In the genomic region with DNA sequence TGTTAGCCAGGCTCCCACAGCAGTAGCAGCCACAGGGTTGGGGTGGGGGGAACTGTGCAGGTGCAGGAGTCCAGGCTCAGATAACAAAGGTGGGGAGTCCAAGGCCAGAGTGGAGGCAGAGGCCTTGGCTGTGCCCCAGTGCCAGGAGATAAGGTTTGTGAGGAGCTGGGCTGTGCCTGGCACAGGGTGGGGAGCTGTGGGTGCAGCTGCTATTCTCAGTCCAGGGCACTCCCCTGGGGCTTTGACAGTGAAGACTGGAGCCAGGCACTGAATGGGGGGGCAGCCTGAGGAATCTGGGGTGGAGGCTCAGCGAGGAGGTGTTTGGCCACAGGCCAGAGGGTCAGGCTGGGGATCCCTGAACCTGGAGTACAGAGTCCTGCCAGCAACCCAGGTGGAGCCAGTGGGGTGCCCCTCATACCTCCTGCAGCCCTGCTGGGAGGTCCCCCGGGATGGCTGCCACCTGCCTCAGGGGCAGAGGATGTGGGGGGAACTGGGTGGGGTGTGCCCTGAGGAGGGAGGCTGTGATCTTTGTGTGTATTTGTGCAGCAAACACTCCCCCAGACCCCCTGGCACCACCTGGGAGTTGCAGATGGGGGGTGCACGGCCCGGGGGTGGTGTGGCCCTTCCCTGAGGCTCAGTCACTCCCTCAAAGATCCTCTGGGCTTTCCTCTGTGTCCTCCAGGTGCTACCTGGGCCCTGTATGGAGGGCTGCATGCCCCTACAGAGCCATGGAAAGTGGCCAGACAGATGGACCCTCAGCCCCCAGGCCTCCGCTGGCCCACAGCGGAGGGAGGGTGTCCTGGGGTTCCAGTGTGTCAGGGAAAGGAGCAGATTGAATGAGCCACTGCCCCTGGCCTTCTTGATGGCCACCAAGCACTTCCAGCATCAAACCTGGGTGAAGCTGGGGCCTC, we compare ENCODE assay signal across 1 cellular context.
TF ChIP-seq lines count a peak whose summit lies in the region.

No MANE protein-coding gene starts in this region.

TF ChIP-seq in Ishikawa, 13 proteins besides CTCF, POLR2A, EP300 and RAD21 (continued from another document):
- TF ChIP-seq, protein P1, sequence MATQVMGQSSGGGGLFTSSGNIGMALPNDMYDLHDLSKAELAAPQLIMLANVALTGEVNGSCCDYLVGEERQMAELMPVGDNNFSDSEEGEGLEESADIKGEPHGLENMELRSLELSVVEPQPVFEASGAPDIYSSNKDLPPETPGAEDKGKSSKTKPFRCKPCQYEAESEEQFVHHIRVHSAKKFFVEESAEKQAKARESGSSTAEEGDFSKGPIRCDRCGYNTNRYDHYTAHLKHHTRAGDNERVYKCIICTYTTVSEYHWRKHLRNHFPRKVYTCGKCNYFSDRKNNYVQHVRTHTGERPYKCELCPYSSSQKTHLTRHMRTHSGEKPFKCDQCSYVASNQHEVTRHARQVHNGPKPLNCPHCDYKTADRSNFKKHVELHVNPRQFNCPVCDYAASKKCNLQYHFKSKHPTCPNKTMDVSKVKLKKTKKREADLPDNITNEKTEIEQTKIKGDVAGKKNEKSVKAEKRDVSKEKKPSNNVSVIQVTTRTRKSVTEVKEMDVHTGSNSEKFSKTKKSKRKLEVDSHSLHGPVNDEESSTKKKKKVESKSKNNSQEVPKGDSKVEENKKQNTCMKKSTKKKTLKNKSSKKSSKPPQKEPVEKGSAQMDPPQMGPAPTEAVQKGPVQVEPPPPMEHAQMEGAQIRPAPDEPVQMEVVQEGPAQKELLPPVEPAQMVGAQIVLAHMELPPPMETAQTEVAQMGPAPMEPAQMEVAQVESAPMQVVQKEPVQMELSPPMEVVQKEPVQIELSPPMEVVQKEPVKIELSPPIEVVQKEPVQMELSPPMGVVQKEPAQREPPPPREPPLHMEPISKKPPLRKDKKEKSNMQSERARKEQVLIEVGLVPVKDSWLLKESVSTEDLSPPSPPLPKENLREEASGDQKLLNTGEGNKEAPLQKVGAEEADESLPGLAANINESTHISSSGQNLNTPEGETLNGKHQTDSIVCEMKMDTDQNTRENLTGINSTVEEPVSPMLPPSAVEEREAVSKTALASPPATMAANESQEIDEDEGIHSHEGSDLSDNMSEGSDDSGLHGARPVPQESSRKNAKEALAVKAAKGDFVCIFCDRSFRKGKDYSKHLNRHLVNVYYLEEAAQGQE (IDR thresholded peaks at IDR 0.05; ENCODE audit: low read depth) = no peak
- TF ChIP-seq YY1 (IDR thresholded peaks at IDR 0.05; ENCODE audit: low read depth) = no peak
- TF ChIP-seq TCF12 (IDR thresholded peaks at IDR 0.05; ENCODE audit: low read depth) = peak; percentile 98
- TF ChIP-seq TAF1 (IDR thresholded peaks at IDR 0.05; ENCODE audit: low read depth) = no peak
- 0 out of 2 replicates have a peak, but pooled peaks have one; percentile 57 for TF ChIP-seq ZBTB7A (IDR thresholded peaks at IDR 0.05; ENCODE audit: low read depth)
- TF ChIP-seq CREB1 (IDR thresholded peaks at IDR 0.05; ENCODE audit: low read depth) = no peak
